ENCODE assay signal across 1 cellular context in the genomic region with DNA sequence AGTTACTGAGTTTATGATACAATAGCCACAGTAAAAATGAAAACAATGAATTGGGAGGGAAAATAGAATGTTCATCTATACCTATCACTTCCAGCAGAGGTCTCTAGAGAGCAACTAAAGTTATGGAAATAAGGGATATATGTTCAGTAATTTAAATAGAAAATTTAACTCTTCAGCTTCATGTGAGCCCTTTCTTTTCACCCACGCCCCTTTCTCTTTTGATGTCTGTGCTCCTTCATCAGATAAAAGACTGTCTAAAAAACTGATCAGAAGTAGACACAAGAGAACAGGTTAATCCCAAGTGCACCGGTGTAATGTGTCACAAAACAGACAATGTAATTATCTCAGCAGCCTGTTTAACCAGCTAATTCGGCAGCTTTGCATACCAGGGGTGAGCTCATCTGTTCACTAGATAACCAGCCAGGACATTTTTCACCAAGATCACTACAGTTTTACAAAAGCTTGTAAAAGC.
TF ChIP-seq lines count a peak whose summit lies in the region.

No MANE protein-coding gene starts in this region.

TF ChIP-seq in GM23338, 12 proteins besides CTCF, POLR2A, EP300 and RAD21 (continued from another document):
- TF ChIP-seq, protein P1, sequence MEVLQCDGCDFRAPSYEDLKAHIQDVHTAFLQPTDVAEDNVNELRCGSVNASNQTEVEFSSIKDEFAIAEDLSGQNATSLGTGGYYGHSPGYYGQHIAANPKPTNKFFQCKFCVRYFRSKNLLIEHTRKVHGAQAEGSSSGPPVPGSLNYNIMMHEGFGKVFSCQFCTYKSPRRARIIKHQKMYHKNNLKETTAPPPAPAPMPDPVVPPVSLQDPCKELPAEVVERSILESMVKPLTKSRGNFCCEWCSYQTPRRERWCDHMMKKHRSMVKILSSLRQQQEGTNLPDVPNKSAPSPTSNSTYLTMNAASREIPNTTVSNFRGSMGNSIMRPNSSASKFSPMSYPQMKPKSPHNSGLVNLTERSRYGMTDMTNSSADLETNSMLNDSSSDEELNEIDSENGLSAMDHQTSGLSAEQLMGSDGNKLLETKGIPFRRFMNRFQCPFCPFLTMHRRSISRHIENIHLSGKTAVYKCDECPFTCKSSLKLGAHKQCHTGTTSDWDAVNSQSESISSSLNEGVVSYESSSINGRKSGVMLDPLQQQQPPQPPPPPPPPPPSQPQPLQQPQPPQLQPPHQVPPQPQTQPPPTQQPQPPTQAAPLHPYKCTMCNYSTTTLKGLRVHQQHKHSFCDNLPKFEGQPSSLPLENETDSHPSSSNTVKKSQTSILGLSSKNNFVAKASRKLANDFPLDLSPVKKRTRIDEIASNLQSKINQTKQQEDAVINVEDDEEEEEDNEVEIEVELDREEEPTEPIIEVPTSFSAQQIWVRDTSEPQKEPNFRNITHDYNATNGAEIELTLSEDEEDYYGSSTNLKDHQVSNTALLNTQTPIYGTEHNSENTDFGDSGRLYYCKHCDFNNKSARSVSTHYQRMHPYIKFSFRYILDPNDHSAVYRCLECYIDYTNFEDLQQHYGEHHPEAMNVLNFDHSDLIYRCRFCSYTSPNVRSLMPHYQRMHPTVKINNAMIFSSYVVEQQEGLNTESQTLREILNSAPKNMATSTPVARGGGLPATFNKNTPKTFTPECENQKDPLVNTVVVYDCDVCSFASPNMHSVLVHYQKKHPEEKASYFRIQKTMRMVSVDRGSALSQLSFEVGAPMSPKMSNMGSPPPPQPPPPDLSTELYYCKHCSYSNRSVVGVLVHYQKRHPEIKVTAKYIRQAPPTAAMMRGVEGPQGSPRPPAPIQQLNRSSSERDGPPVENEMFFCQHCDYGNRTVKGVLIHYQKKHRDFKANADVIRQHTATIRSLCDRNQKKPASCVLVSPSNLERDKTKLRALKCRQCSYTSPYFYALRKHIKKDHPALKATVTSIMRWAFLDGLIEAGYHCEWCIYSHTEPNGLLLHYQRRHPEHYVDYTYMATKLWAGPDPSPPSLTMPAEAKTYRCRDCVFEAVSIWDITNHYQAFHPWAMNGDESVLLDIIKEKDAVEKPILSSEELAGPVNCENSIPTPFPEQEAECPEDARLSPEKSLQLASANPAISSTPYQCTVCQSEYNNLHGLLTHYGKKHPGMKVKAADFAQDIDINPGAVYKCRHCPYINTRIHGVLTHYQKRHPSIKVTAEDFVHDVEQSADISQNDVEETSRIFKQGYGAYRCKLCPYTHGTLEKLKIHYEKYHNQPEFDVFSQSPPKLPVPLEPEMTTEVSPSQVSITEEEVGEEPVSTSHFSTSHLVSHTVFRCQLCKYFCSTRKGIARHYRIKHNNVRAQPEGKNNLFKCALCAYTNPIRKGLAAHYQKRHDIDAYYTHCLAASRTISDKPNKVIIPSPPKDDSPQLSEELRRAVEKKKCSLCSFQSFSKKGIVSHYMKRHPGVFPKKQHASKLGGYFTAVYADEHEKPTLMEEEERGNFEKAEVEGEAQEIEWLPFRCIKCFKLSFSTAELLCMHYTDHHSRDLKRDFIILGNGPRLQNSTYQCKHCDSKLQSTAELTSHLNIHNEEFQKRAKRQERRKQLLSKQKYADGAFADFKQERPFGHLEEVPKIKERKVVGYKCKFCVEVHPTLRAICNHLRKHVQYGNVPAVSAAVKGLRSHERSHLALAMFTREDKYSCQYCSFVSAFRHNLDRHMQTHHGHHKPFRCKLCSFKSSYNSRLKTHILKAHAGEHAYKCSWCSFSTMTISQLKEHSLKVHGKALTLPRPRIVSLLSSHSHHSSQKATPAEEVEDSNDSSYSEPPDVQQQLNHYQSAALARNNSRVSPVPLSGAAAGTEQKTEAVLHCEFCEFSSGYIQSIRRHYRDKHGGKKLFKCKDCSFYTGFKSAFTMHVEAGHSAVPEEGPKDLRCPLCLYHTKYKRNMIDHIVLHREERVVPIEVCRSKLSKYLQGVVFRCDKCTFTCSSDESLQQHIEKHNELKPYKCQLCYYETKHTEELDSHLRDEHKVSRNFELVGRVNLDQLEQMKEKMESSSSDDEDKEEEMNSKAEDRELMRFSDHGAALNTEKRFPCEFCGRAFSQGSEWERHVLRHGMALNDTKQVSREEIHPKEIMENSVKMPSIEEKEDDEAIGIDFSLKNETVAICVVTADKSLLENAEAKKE (CRISPR knock-in tag; IDR thresholded peaks at IDR 0.05) = no peak
